In genomic region chr16:58426095-58426494, GRCh38 we compare ENCODE assay signal across 8 cellular contexts. TPM values are rescaled to one million over a fixed set of nuclear protein-coding genes. Genes with fewer than 3 reads are reported as not detected.
DNase-seq lines count a peak whose midpoint lies in the region; ATAC-seq lines count a peak whose summit lies in the region.

No MANE protein-coding gene starts in this region.

- H3K4me1 Mint-ChIP-seq in activated CD8-positive, alpha-beta memory T cell treated with anti-CD3 and anti-CD28 coated beads, Interleukin-2, amount 10 ng/mL, durations not matched to agents 7 days and 5 days = peaks cover 25% of the 10 kb centered on the region

- peaks cover 35% of the 10 kb centered on the region for H3K27me3 Mint-ChIP-seq in activated CD8-positive, alpha-beta memory T cell treated with anti-CD3 and anti-CD28 coated beads, Interleukin-2, amount 10 ng/mL, durations not matched to agents 7 days and 5 days

- H3K9me3 Mint-ChIP-seq in activated CD8-positive, alpha-beta memory T cell treated with anti-CD3 and anti-CD28 coated beads, Interleukin-2, amount 10 ng/mL, durations not matched to agents 7 days and 5 days (ENCODE audit: low read depth) = no peaks in the 10 kb centered on the region

- H3K36me3 Mint-ChIP-seq in activated CD8-positive, alpha-beta memory T cell treated with anti-CD3 and anti-CD28 coated beads, Interleukin-2, amount 10 ng/mL, durations not matched to agents 7 days and 5 days = no peaks in the 10 kb centered on the region

- ATAC-seq in HG03442 (IDR thresholded peaks at IDR 0.05; ENCODE audit: unreplicated experiment) = peak; percentile 63
- peak; percentile 86 for ATAC-seq in activated CD8-positive, alpha-beta memory T cell treated with anti-CD3 and anti-CD28 coated beads, Interleukin-2, amount 10 ng/mL, durations not matched to agents 7 days and 5 days

- H3K27ac Mint-ChIP-seq in activated CD8-positive, alpha-beta memory T cell treated with anti-CD3 and anti-CD28 coated beads, Interleukin-2, amount 10 ng/mL, durations not matched to agents 7 days and 5 days = peak overlapping the region; percentile 37

- DNase-seq in stimulated activated CD4-positive, alpha-beta T cell treated with anti-CD3 and anti-CD28 coated beads, Interleukin-1b, Interleukin-23, amount 100 ng/mL, for 48 hours = peak; percentile 4
- DNase-seq in stimulated activated CD4-positive, alpha-beta T cell treated with anti-CD3 and anti-CD28 coated beads, Interleukin-12 subunit alpha, Interleukin-12 subunit beta, amount 100 ng/mL, for 4 hours = no peak
- peak; percentile 74 for DNase-seq in activated CD8-positive, alpha-beta memory T cell treated with anti-CD3 and anti-CD28 coated beads, Interleukin-2, amount 10 ng/mL, durations not matched to agents 7 days and 5 days
- DNase-seq in stimulated activated CD8-positive, alpha-beta memory T cell treated with anti-CD3 and anti-CD28 coated beads, Interleukin-4, amount 100 ng/mL, for 24 hours (ENCODE audit: low read depth) = peak; percentile 19
- DNase-seq in HPDE6-E6E7 (ENCODE audit: extremely low spot score) (no peak), NCI-H748 (lab: John Stamatoyannopoulos, UW; ENCODE audit: unreplicated experiment) (no peak), NCI-H2196 (lab: John Stamatoyannopoulos, UW; ENCODE audit: unreplicated experiment) (no peak)

- H3K4me3 Mint-ChIP-seq in activated CD8-positive, alpha-beta memory T cell treated with anti-CD3 and anti-CD28 coated beads, Interleukin-2, amount 10 ng/mL, durations not matched to agents 7 days and 5 days = no peak overlapping the region

- CTCF ChIA-PET in activated CD8-positive, alpha-beta memory T cell treated with anti-CD3 and anti-CD28 coated beads, Interleukin-2, amount 10 ng/mL, durations not matched to agents 7 days and 5 days (lab: Charles Lee) = interaction anchor here (2.9 kb wide), 1 partner anchor 62 kb away, joined by 10 read pairs; no protein-coding TSS in a partner anchor

RNA-seq across cellular contexts. Expression of gene GINS3, which starts 33.8 kb away (rescaled TPM):
- total RNA-seq in activated CD8-positive, alpha-beta memory T cell treated with anti-CD3 and anti-CD28 coated beads, Interleukin-2, amount 10 ng/mL, durations not matched to agents 7 days and 5 days = 10 to 100 TPM; 15.6 to 19.2 TPM

Comparison
In these comparisons a context has a peak if more than half of its experiments do, and no peak if none do; other contexts are left out.
1. DNase-seq: peak in stimulated activated CD4-positive, alpha-beta T cell treated with anti-CD3 and anti-CD28 coated beads, Interleukin-1b, Interleukin-23, amount 100 ng/mL, for 48 hours (single experiment), activated CD8-positive, alpha-beta memory T cell treated with anti-CD3 and anti-CD28 coated beads, Interleukin-2, amount 10 ng/mL, durations not matched to agents 7 days and 5 days (single experiment) and stimulated activated CD8-positive, alpha-beta memory T cell treated with anti-CD3 and anti-CD28 coated beads, Interleukin-4, amount 100 ng/mL, for 24 hours (single experiment); none in stimulated activated CD4-positive, alpha-beta T cell treated with anti-CD3 and anti-CD28 coated beads, Interleukin-12 subunit alpha, Interleukin-12 subunit beta, amount 100 ng/mL, for 4 hours (single experiment), HPDE6-E6E7 (single experiment), NCI-H748 (single experiment) and NCI-H2196 (single experiment).